In genomic region chr10:119871881-119872609, GRCh38 we compare ENCODE assay signal across 8 cellular contexts. TPM values are rescaled to one million over a fixed set of nuclear protein-coding genes. Genes with fewer than 3 reads are reported as not detected.
DNase-seq lines count a peak whose midpoint lies in the region; ATAC-seq and TF ChIP-seq lines count a peak whose summit lies in the region.

No MANE protein-coding gene starts in this region.

- no peak for TF ChIP-seq CTCF in fibroblast of mammary gland (conservative IDR thresholded peaks at IDR 0.05; ENCODE audit: control insufficient read depth, insufficient read depth, low read depth, low read length)
- TF ChIP-seq CTCF in testis (IDR thresholded peaks at IDR 0.05), result no peak

- TF ChIP-seq POLR2A in testis (IDR thresholded peaks at IDR 0.05), result no peak

- H3K4me1 ChIP-seq in neuron (ENCODE audit: insufficient read depth, low read length) (peaks cover 22% of the 10 kb centered on the region), testis (peaks cover 8% of the 10 kb centered on the region)

- peak overlapping the region; percentile 86 to 90 for H3K27ac ChIP-seq in testis

- no peak overlapping the region for H2AFZ ChIP-seq in neuron (ENCODE audit: low read depth, low read length)

- peak overlapping the region; percentile 75 for H3K4me3 ChIP-seq in fibroblast of mammary gland (ENCODE audit: control insufficient read depth, low read depth, low read length)
- peak overlapping the region; percentile 60 for H3K4me3 ChIP-seq in neuron (ENCODE audit: low read length)
- peak overlapping the region; percentile 86 to 87 for H3K4me3 ChIP-seq in testis

- H3K9me3 ChIP-seq in neuron (ENCODE audit: low read length) (no peaks in the 10 kb centered on the region), testis (no peaks in the 10 kb centered on the region)

- peak; percentile 25 for DNase-seq in AG08395 (ENCODE audit: low spot score)
- peak; percentile 82 for DNase-seq in NOMO-1 treated with dmso at 0.1 percent for 144 hours (lab: John Stamatoyannopoulos, UW; ENCODE audit: unreplicated experiment)
- DNase-seq in activated T-cell treated with anti-CD3 and anti-CD28 coated beads, Interleukin-2, amount 50 U/mL, for 1 hour, result peak; percentile 69
- peak; percentile 25 for DNase-seq in fibroblast of mammary gland (ENCODE audit: low read depth)
- peak; percentile 62 for DNase-seq in testis

- no peaks in the 10 kb centered on the region for H3K27me3 ChIP-seq in neuron (ENCODE audit: insufficient read depth, low read length)
- H3K27me3 ChIP-seq in testis, result no peaks in the 10 kb centered on the region

- intact Hi-C loops in testis (cut with DNase I; ENCODE audit: low total_unique reads), result no loop called here

- peaks cover 3% of the 10 kb centered on the region for H3K36me3 ChIP-seq in neuron (ENCODE audit: insufficient read depth, low read length)
- H3K36me3 ChIP-seq in testis (ENCODE audit: low read depth, missing control alignments), result no peaks in the 10 kb centered on the region

- ATAC-seq in GM18868 (IDR thresholded peaks at IDR 0.05; ENCODE audit: unreplicated experiment) (peak; percentile 39), HG03103 (IDR thresholded peaks at IDR 0.05; ENCODE audit: low read depth, unreplicated experiment) (peak; percentile 29)

- 0 to 1% methylated on average over 6 to 41 of the region's 56 CpGs for WGBS in testis, 2 donors

RNA-seq across cellular contexts. Expression of gene MCMBP, which starts 0.6 kb away (rescaled TPM):
- 10 to 100 TPM; 47.4 to 47.9 TPM for total RNA-seq in testis
- polyA plus RNA-seq in testis (ENCODE audit: insufficient read depth, low read depth, low replicate concordance), result 42.3 TPM

RNA-seq across cellular contexts. Expression of gene SEC23IP, which starts 20.5 kb away (rescaled TPM):
- total RNA-seq in testis, result 10 to 100 TPM; 42.5 to 43.3 TPM
- 48.9 TPM for polyA plus RNA-seq in testis (ENCODE audit: insufficient read depth, low read depth, low replicate concordance)

Comparison
In these comparisons a context has a peak if more than half of its experiments do, and no peak if none do; other contexts are left out.
1. Peak in every context shown above with its lines: DNase-seq, ATAC-seq, H3K4me3 ChIP-seq and H3K27ac ChIP-seq.
2. DNase-seq: peak in every context shown above with its lines; median percentile 82 in NOMO-1 treated with dmso at 0.1 percent for 144 hours; 69 in activated T-cell treated with anti-CD3 and anti-CD28 coated beads, Interleukin-2, amount 50 U/mL, for 1 hour; 62 in testis; 25 in AG08395; 25 in fibroblast of mammary gland.